In genomic region chr16:56363781-56364565, GRCh38 we compare ENCODE assay signal across 21 cellular contexts.
DNase-seq lines count a peak whose midpoint lies in the region; ATAC-seq and TF ChIP-seq lines count a peak whose summit lies in the region.
"Had no signal": no experiment of that assay in that cellular context is flagged by ENCODE, and none has a peak within 500 bp of the region (broad histone marks: within the 10 kb centered on the region; RNA-seq: fewer than 3 reads in every experiment).

No MANE protein-coding gene starts in this region.

- peaks cover 85% of the 10 kb centered on the region for H3K36me3 Mint-ChIP-seq in activated T-cell treated with anti-CD3 and anti-CD28 coated beads, Interleukin-2, amount 50 U/mL, for 24 hours (ENCODE audit: low read depth)

- peak overlapping the region; percentile 35 for H3K27ac Mint-ChIP-seq in activated T-cell treated with anti-CD3 and anti-CD28 coated beads, Interleukin-2, amount 50 U/mL, for 24 hours

- no peak overlapping the region for H3K4me3 Mint-ChIP-seq in activated T-cell treated with anti-CD3 and anti-CD28 coated beads, Interleukin-2, amount 50 U/mL, for 24 hours
- H3K4me3 Mint-ChIP-seq: CD8-positive, alpha-beta memory T cell had no signal

- POLR2A ChIA-PET in GM10248 (lab: Yijun Ruan, JAX), result no interaction called here

- DNase-seq in activated T-cell treated with anti-CD3 and anti-CD28 coated beads, Interleukin-2, amount 50 U/mL, for 24 hours, result peak; percentile 21
- no peak for DNase-seq in activated T-cell treated with anti-CD3 and anti-CD28 coated beads, Interleukin-2, amount 50 U/mL, for 1 hour
- DNase-seq in GM10248 (ENCODE audit: extremely low spot score) (peak; percentile 4), left lobe of liver (ENCODE audit: low spot score) (peak; percentile 34), mucosa of descending colon (no peak), AG08396 (ENCODE audit: low spot score) (no peak), A172 (ENCODE audit: low spot score) (no peak)
- DNase-seq in stimulated activated CD8-positive, alpha-beta memory T cell treated with anti-CD3 and anti-CD28 coated beads, Interleukin-4, amount 100 ng/mL, for 48 hours, result peak; percentile 16
- DNase-seq: 8988T; Calu3; CD8-positive, alpha-beta memory T cell; H7; Karpas-422; MV-4-11; NCI-H1105 treated with DMSO at 0.1 percent for 48 hours; NCI-H2081; NCI-H2171; NCI-H345; NCI-H524 treated with DMSO at 0.1 percent for 48 hours; NCI-H82 had no signal

- no peaks in the 10 kb centered on the region for H3K9me3 ChIP-seq in mucosa of descending colon

- ATAC-seq in left lobe of liver (no peak), mucosa of descending colon (no peak)
- ATAC-seq: Panc1 had no signal

- intact Hi-C loops in mucosa of descending colon (cut with DNase I, micrococcal nuclease), result no loop called here

- no peak overlapping the region for H3K4me3 ChIP-seq in mucosa of descending colon

- H3K4me1 ChIP-seq in mucosa of descending colon (ENCODE audit: low read depth), result no peaks in the 10 kb centered on the region

- H3K36me3 ChIP-seq in mucosa of descending colon (ENCODE audit: low read depth), result no peaks in the 10 kb centered on the region

- CTCF ChIA-PET in GM10248 (lab: Yijun Ruan, JAX), result interaction anchor here (2.4 kb wide), 1 partner anchor 8 kb away, joined by 9 read pairs; no protein-coding TSS in a partner anchor

- no peaks in the 10 kb centered on the region for H3K27me3 Mint-ChIP-seq in activated T-cell treated with anti-CD3 and anti-CD28 coated beads, Interleukin-2, amount 50 U/mL, for 24 hours
- H3K27me3 Mint-ChIP-seq: CD8-positive, alpha-beta memory T cell had no signal

- peaks cover 10% of the 10 kb centered on the region for H3K4me1 Mint-ChIP-seq in activated T-cell treated with anti-CD3 and anti-CD28 coated beads, Interleukin-2, amount 50 U/mL, for 24 hours (ENCODE audit: low read depth)

- no peaks in the 10 kb centered on the region for H3K9me3 Mint-ChIP-seq in activated T-cell treated with anti-CD3 and anti-CD28 coated beads, Interleukin-2, amount 50 U/mL, for 24 hours
- H3K9me3 Mint-ChIP-seq: CD8-positive, alpha-beta memory T cell had no signal

- TF ChIP-seq CTCF in GM10248 (IDR thresholded peaks at IDR 0.05; ENCODE audit: control extremely low read depth, extremely low read depth, low read depth, missing control alignments) (no peak), mucosa of descending colon (IDR thresholded peaks at IDR 0.05) (no peak)

Comparison
In these comparisons a context has a peak if more than half of its experiments do, and no peak if none do; other contexts are left out.
1. DNase-seq: peak in activated T-cell treated with anti-CD3 and anti-CD28 coated beads, Interleukin-2, amount 50 U/mL, for 24 hours (single experiment), GM10248 (single experiment), left lobe of liver (single experiment) and stimulated activated CD8-positive, alpha-beta memory T cell treated with anti-CD3 and anti-CD28 coated beads, Interleukin-4, amount 100 ng/mL, for 48 hours (single experiment); none in activated T-cell treated with anti-CD3 and anti-CD28 coated beads, Interleukin-2, amount 50 U/mL, for 1 hour (single experiment), mucosa of descending colon (0 of 3), AG08396 (single experiment) and A172 (single experiment).